In genomic region chr22:41380993-41381328, GRCh38 we compare ENCODE assay signal across 8 cellular contexts. TPM values are rescaled to one million over a fixed set of nuclear protein-coding genes. Genes with fewer than 3 reads are reported as not detected.
DNase-seq lines count a peak whose midpoint lies in the region; ATAC-seq and TF ChIP-seq lines count a peak whose summit lies in the region.

No MANE protein-coding gene starts in this region.

- H3K27me3 Mint-ChIP-seq in H9 (ENCODE audit: low read depth): peaks cover 4% of the 10 kb centered on the region

- peaks cover 12% of the 10 kb centered on the region for H3K23me2 ChIP-seq in H9 (ENCODE audit: insufficient read length, low read depth, low read length, poor library complexity, severe bottlenecking)

- no peak overlapping the region for H2BK12ac ChIP-seq in H9 (ENCODE audit: insufficient read length, low read depth, low read length)

- no peaks in the 10 kb centered on the region for H3F3A ChIP-seq in MM.1S (ENCODE audit: insufficient read depth, low read length)

- no peak overlapping the region for H4K8ac ChIP-seq in H9 (replicated peaks; ENCODE audit: insufficient read length, low read depth, low read length)

- H3K36me3 ChIP-seq in MM.1S (replicated peaks; ENCODE audit: insufficient read depth, low read length): no peaks in the 10 kb centered on the region
- no peaks in the 10 kb centered on the region for H3K36me3 ChIP-seq in breast epithelium
- H3K36me3 ChIP-seq in subcutaneous abdominal adipose tissue (ENCODE audit: control insufficient read depth in 5 of 5, insufficient read depth in 5 of 5, low read length in 5 of 5): peaks cover 0 to 3% (median 0%) of the 10 kb centered on the region in 5 donors

- peaks cover 24 to 25% of the 10 kb centered on the region in 2 experiments for H3K4me1 Mint-ChIP-seq in H9

- intact Hi-C loops in breast epithelium (cut with DNase I; ENCODE audit: low total_unique reads): loop anchor here (5.0 kb wide), 1 partner anchor 1404 kb away; no protein-coding TSS in a partner anchor
- intact Hi-C loops in left colon (cut with DNase I, micrococcal nuclease): no loop called here

- TF ChIP-seq POLR2A in breast epithelium (IDR thresholded peaks at IDR 0.05): peak; percentile 76

- TF ChIP-seq CTCF in H9 (conservative IDR thresholded peaks at IDR 0.05): no peak
- TF ChIP-seq CTCF in MM.1S (IDR thresholded peaks at IDR 0.05; ENCODE audit: low read length): no peak
- no peak for TF ChIP-seq CTCF in breast epithelium (IDR thresholded peaks at IDR 0.05)

- H2AK5ac ChIP-seq in H9 (ENCODE audit: insufficient read length, low read length): no peak overlapping the region

- H3K27ac ChIP-seq in H9 (ENCODE audit: insufficient read length, low read depth, low read length): no peak overlapping the region
- H3K27ac ChIP-seq in MM.1S (ENCODE audit: low read length): no peak overlapping the region
- peak overlapping the region; percentile 95 to 99 for H3K27ac ChIP-seq in breast epithelium
- H3K27ac ChIP-seq in subcutaneous abdominal adipose tissue (ENCODE audit: low read depth, low read length): peak overlapping the region; percentile 98

- H2BK20ac ChIP-seq in H9 (ENCODE audit: low read depth, low read length, poor library complexity, severe bottlenecking): no peak overlapping the region

- peak overlapping the region; percentile 54 for H3K14ac ChIP-seq in H9 (ENCODE audit: insufficient read depth, low read length)

- H4K91ac ChIP-seq in H9 (ENCODE audit: insufficient read length, low read depth, low read length): no peak overlapping the region

- peak overlapping the region; percentile 45 for H3K9ac ChIP-seq in H9 (ENCODE audit: extremely low read depth, insufficient read length, low read length)
- peak overlapping the region; percentile 49; the same call in 1 of the 2 replicates for H3K9ac ChIP-seq in MM.1S (ENCODE audit: low read length)
- peak overlapping the region; percentile 43 to 79 (median 63) for H3K9ac ChIP-seq in subcutaneous abdominal adipose tissue (ENCODE audit: low read length in 5 of 5)

- ATAC-seq in left colon: peak; percentile 48

- no peaks in the 10 kb centered on the region for H3K36me3 Mint-ChIP-seq in H9 (ENCODE audit: insufficient read depth in 1 of 3, low read depth in 3 of 3)

- H3K4me3 ChIP-seq in MM.1S (ENCODE audit: low read length) (peak overlapping the region; percentile 55), breast epithelium (peak overlapping the region; percentile 74 to 86 (median 80)), subcutaneous abdominal adipose tissue (ENCODE audit: low read depth in 1 of 5, low read length in 5 of 5) (peak overlapping the region; percentile 41 to 67 (median 64))

- H3K4me3 Mint-ChIP-seq in H9: peak overlapping the region; percentile 78 to 79

- no peaks in the 10 kb centered on the region for H3K9me2 ChIP-seq in MM.1S (replicated peaks; ENCODE audit: insufficient read depth, low read length)

- peak overlapping the region; percentile 74 for H3K18ac ChIP-seq in H9 (ENCODE audit: insufficient read length, low read depth, low read length)

- H2AFZ ChIP-seq in H9 (ENCODE audit: low read length): no peak overlapping the region
- peak overlapping the region; percentile 67 for H2AFZ ChIP-seq in MM.1S (ENCODE audit: low read length)

- no peaks in the 10 kb centered on the region for H4K20me1 ChIP-seq in H9 (ENCODE audit: control insufficient read depth, insufficient read depth, insufficient read length)
- no peaks in the 10 kb centered on the region for H4K20me1 ChIP-seq in MM.1S (ENCODE audit: insufficient read depth, low read length)

- H3K56ac ChIP-seq in H9 (ENCODE audit: insufficient read length, low read depth, low read length): no peak overlapping the region

- H3K27me3 ChIP-seq in H9 (ENCODE audit: insufficient read depth, low read length) (no peaks in the 10 kb centered on the region), MM.1S (replicated peaks; ENCODE audit: insufficient read depth, low read length) (peaks cover 7% of the 10 kb centered on the region; the same call in 1 of the 2 replicates), breast epithelium (no peaks in the 10 kb centered on the region), subcutaneous abdominal adipose tissue (ENCODE audit: control insufficient read depth in 5 of 5, insufficient read depth in 4 of 5, low read length in 5 of 5) (no peaks in the 10 kb centered on the region)

- H3K4me1 ChIP-seq in H9 (ENCODE audit: insufficient read depth, low read length): no peaks in the 10 kb centered on the region
- H3K4me1 ChIP-seq in MM.1S (ENCODE audit: low read length): 0 out of 2 replicates have a peak, but pooled peaks cover 5% of the 10 kb centered on the region
- peaks cover 3 to 10% of the 10 kb centered on the region in 2 donors for H3K4me1 ChIP-seq in breast epithelium
- H3K4me1 ChIP-seq in subcutaneous abdominal adipose tissue (ENCODE audit: control insufficient read depth in 5 of 5, insufficient read depth in 5 of 5, low read length in 5 of 5): peaks cover 8 to 37% (median 35%) of the 10 kb centered on the region in 5 donors

- no peaks in the 10 kb centered on the region for H3K79me1 ChIP-seq in H9 (ENCODE audit: insufficient read depth, low read depth, low read length, poor library complexity, severe bottlenecking)

- H2BK5ac ChIP-seq in H9 (ENCODE audit: insufficient read length, low read length): no peak overlapping the region

- no peak overlapping the region for H3K23ac ChIP-seq in H9 (ENCODE audit: insufficient read length, low read depth, low read length)

- H3K4me2 ChIP-seq in H9 (ENCODE audit: insufficient read depth, insufficient read length, low read length) (peak overlapping the region; percentile 58), MM.1S (ENCODE audit: low read depth, low read length) (peak overlapping the region; percentile 76)

- no CpG with 5 or more reads among the region's 22 CpGs for WGBS in H9 (ENCODE audit: extremely low coverage, insufficient read length, low lambda C conversion rate)

- H3K79me2 ChIP-seq in H9 (ENCODE audit: insufficient read depth, low read length): no peaks in the 10 kb centered on the region
- no peaks in the 10 kb centered on the region for H3K79me2 ChIP-seq in MM.1S (ENCODE audit: low read length)

- H3K9me3 ChIP-seq in H9 (ENCODE audit: control insufficient read depth, low read depth, low read length) (no peaks in the 10 kb centered on the region), MM.1S (replicated peaks; ENCODE audit: insufficient read depth, low read length) (no peaks in the 10 kb centered on the region), breast epithelium (no peaks in the 10 kb centered on the region), subcutaneous abdominal adipose tissue (ENCODE audit: control insufficient read depth in 5 of 5, low read length in 5 of 5) (no peaks in the 10 kb centered on the region)

- no peaks in the 10 kb centered on the region; a peak in 1 of 5 replicates for H3K9me3 Mint-ChIP-seq in H9

- H3K4ac ChIP-seq in H9 (ENCODE audit: low read depth, low read length): no peak overlapping the region

- H4K5ac ChIP-seq in H9 (ENCODE audit: insufficient read length, low read depth, low read length): peak overlapping the region; percentile 29

- DNase-seq in NCI-H510A treated with DMSO at 0.1 percent for 48 hours (lab: John Stamatoyannopoulos, UW) (peak; percentile 19), NCI-H510A (lab: John Stamatoyannopoulos, UW) (no peak), H9 (no peak), MM.1S (no peak), breast epithelium (ENCODE audit: low spot score in 2 of 2) (peak in 1 of 2 donors; percentile 87), left colon (peak in 1 of 2 donors; percentile 86), iPS-NIHi7 (ENCODE audit: extremely low spot score) (no peak)

- 0 out of 2 replicates have a peak overlapping the region, but pooled peaks have one; percentile 1 for H2BK15ac ChIP-seq in H9 (ENCODE audit: low read depth, low read length)

- peak overlapping the region; percentile 89 to 96 (median 92); a peak in 6 of 7 replicates for H3K27ac Mint-ChIP-seq in H9

- H2BK120ac ChIP-seq in H9 (ENCODE audit: low read depth, low read length, poor library complexity, severe bottlenecking): no peak overlapping the region

- no peak overlapping the region for H3T11ph ChIP-seq in H9 (ENCODE audit: low read length)

RNA-seq across cellular contexts. Expression of gene TEF, which starts 0.8 kb away (rescaled TPM):
- total RNA-seq in H9 (2021) (17.7 and 17.9 TPM in 2 replicates), breast epithelium (10 to 100 TPM in 2 of 3 donors, 1 to 10 TPM in 1; 8.8 to 26.6 (median 15.7) TPM), left colon (10 to 100 TPM; 19.6 to 30.9 TPM)

Comparison
In these comparisons a context has a peak if more than half of its experiments do, and no peak if none do; other contexts are left out.
1. H3K27ac ChIP-seq: peak in breast epithelium (2 of 2) and subcutaneous abdominal adipose tissue (single experiment); none in H9 (single experiment) and MM.1S (single experiment).
2. Peak in every context shown above with its lines, with median percentiles within 50 percentile points of each other: H3K9ac ChIP-seq and H3K4me3 ChIP-seq.